18 cellular contexts compared by ENCODE assay signal in the genomic region with DNA sequence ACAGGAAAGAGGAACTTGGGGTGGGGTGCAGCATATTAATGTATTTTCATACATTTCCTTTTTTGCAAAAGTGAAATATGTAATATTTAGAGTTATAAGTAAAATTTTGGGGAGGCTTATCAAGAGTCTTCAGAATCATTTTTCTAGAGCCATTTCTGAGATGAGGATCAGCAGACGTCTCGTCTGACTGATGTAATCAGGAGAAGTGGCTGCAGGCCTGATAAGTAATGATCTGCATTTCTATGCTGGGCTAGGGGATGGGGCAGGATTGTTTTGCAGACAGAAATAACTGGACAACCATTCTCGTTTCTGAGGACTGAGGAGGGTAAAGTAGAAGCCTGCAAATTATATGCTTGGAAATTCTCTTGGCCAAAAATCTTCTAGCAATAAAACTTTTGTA.
"Had no signal": no experiment of that assay in that cellular context is flagged by ENCODE, and none has a peak within 500 bp of the region (broad histone marks: within the 10 kb centered on the region; RNA-seq: fewer than 3 reads in every experiment).

No MANE protein-coding gene starts in this region.

- ATAC-seq: foreskin keratinocyte; gastroesophageal sphincter; heart left ventricle; left cardiac atrium; left lung; naive thymus-derived CD8-positive, alpha-beta T cell; sciatic nerve; stimulated activated effector memory CD8-positive, alpha-beta T cell treated with anti-CD3 and anti-CD28 coated beads, Interleukin-12 subunit alpha, Interleukin-12 subunit beta, amount 100 ng/mL, for 72 hours had no signal

- H3K9me3 Mint-ChIP-seq: naive thymus-derived CD8-positive, alpha-beta T cell; nephron progenitor cell; stimulated activated effector memory CD8-positive, alpha-beta T cell treated with anti-CD3 and anti-CD28 coated beads, Interleukin-12 subunit alpha, Interleukin-12 subunit beta, amount 100 ng/mL, for 72 hours; type B pancreatic cell had no signal

- H3K36me3 Mint-ChIP-seq: naive thymus-derived CD8-positive, alpha-beta T cell; stimulated activated effector memory CD8-positive, alpha-beta T cell treated with anti-CD3 and anti-CD28 coated beads, Interleukin-12 subunit alpha, Interleukin-12 subunit beta, amount 100 ng/mL, for 72 hours; type B pancreatic cell had no signal

- H3K4me1 Mint-ChIP-seq: naive thymus-derived CD8-positive, alpha-beta T cell; stimulated activated effector memory CD8-positive, alpha-beta T cell treated with anti-CD3 and anti-CD28 coated beads, Interleukin-12 subunit alpha, Interleukin-12 subunit beta, amount 100 ng/mL, for 72 hours had no signal

- H3K4me3 Mint-ChIP-seq: naive thymus-derived CD8-positive, alpha-beta T cell; nephron progenitor cell; stimulated activated effector memory CD8-positive, alpha-beta T cell treated with anti-CD3 and anti-CD28 coated beads, Interleukin-12 subunit alpha, Interleukin-12 subunit beta, amount 100 ng/mL, for 72 hours; type B pancreatic cell had no signal

- H3K27ac Mint-ChIP-seq: naive thymus-derived CD8-positive, alpha-beta T cell; nephron progenitor cell; stimulated activated effector memory CD8-positive, alpha-beta T cell treated with anti-CD3 and anti-CD28 coated beads, Interleukin-12 subunit alpha, Interleukin-12 subunit beta, amount 100 ng/mL, for 72 hours; type B pancreatic cell had no signal

- DNase-seq: effector CD8-positive, alpha-beta T cell; foreskin keratinocyte; heart left ventricle; left cardiac atrium; left lung; mesenchymal stem cell; naive thymus-derived CD8-positive, alpha-beta T cell; nephron progenitor cell; nucleus accumbens; stimulated activated CD4-positive, alpha-beta T cell treated with anti-CD3 and anti-CD28 coated beads, Interleukin-2, amount 100 ng/mL, for 24 hours; stimulated activated CD4-positive, alpha-beta T cell treated with anti-CD3 and anti-CD28 coated beads, Interleukin-4, amount 100 ng/mL, for 24 hours; stimulated activated naive CD4-positive, alpha-beta T cell treated with Interleukin-2 at 50 U/mL for 16 hours; stomach; thyroid gland had no signal
